In genomic region chr4:161314371-161314770, GRCh38 we compare ENCODE assay signal across 30 cellular contexts.
"Had no signal": no experiment of that assay in that cellular context is flagged by ENCODE, and none has a peak within 500 bp of the region (broad histone marks: within the 10 kb centered on the region; RNA-seq: fewer than 3 reads in every experiment).

No MANE protein-coding gene starts in this region.

- H3K27ac ChIP-seq: left ventricle myocardium inferior, neural progenitor cell, neutrophil, parathyroid adenoma, psoas muscle, right atrium auricular region, testis, thyroid gland, transverse colon, upper lobe of left lung, vagina had no signal

- DNase-seq: hypothalamus; immature natural killer cell; islet precursor cell; left ventricle myocardium inferior; mesendoderm; naive B cell; natural killer cell; nephron progenitor cell; occipital lobe; psoas muscle; small intestine; stimulated activated CD4-positive, alpha-beta T cell treated with anti-CD3 and anti-CD28 coated beads, Interleukin-1b, Interleukin-23, amount 100 ng/mL, for 48 hours; stimulated activated CD4-positive, alpha-beta T cell treated with anti-CD3 and anti-CD28 coated beads, Interleukin-2, amount 100 ng/mL, for 48 hours; stimulated activated CD4-positive, alpha-beta T cell treated with anti-CD3 and anti-CD28 coated beads, Interleukin-4, amount 100 ng/mL, for 4 hours; stimulated activated CD8-positive, alpha-beta memory T cell treated with anti-CD3 and anti-CD28 coated beads, Interleukin-4, amount 100 ng/mL, for 48 hours; stimulated activated naive CD4-positive, alpha-beta T cell treated with Interleukin-2 at 50 U/mL for 16 hours; stimulated activated naive CD8-positive, alpha-beta T cell treated with anti-CD3 and anti-CD28 coated beads, Interleukin-15, amount 100 ng/mL, for 72 hours; substantia nigra; testis; thyroid gland; transverse colon; upper lobe of left lung had no signal

- ATAC-seq: natural killer cell; psoas muscle; sciatic nerve; stimulated activated memory B cell treated with anti-CD40 and anti-IgM and Interleukin-4, amounts not matched to agents 10 μg/mL and 1 μg/mL and 100 μg/mL, for 72 hours; stimulated activated naive CD8-positive, alpha-beta T cell treated with anti-CD3 and anti-CD28 coated beads, Interleukin-15, amount 100 ng/mL, for 72 hours had no signal

- H3K9me3 ChIP-seq: neutrophil, psoas muscle, right atrium auricular region, testis, thyroid gland, transverse colon, upper lobe of left lung, vagina had no signal

- H3K27me3 ChIP-seq: neural progenitor cell, neutrophil, right atrium auricular region, testis, thyroid gland, transverse colon, upper lobe of left lung, vagina had no signal

- H3K36me3 ChIP-seq: left ventricle myocardium inferior, neural progenitor cell, neutrophil, right atrium auricular region, thyroid gland, transverse colon, upper lobe of left lung, vagina had no signal

- H3K4me2 ChIP-seq: neural progenitor cell had no signal

- H3K9ac ChIP-seq: neural progenitor cell, parathyroid adenoma had no signal

- H3K4me3 ChIP-seq: left ventricle myocardium inferior, lung, neural progenitor cell, psoas muscle, right atrium auricular region, testis, thyroid gland, transverse colon, upper lobe of left lung, vagina had no signal

- H3K79me2 ChIP-seq: parathyroid adenoma had no signal

- H2AFZ ChIP-seq: neural progenitor cell, parathyroid adenoma had no signal

- H3K4me1 ChIP-seq: left ventricle myocardium inferior, neural progenitor cell, parathyroid adenoma, psoas muscle, right atrium auricular region, testis, thyroid gland, transverse colon, upper lobe of left lung, vagina had no signal
